Comparison of ENCODE assay signal across 1 cellular context in genomic region chr3:185046623-185047022, GRCh38.
TF ChIP-seq lines count a peak whose summit lies in the region.

No MANE protein-coding gene starts in this region.

TF ChIP-seq in H1, 55 proteins besides CTCF, POLR2A, EP300 and RAD21 (continued from another document):
- no peak for TF ChIP-seq ATF2 (IDR thresholded peaks at IDR 0.05; ENCODE audit: low read length)
- TF ChIP-seq SRF (IDR thresholded peaks at IDR 0.05; ENCODE audit: low read depth, low read length) = no peak
- TF ChIP-seq CHD2 (IDR thresholded peaks at IDR 0.05; ENCODE audit: low read length) = no peak
- TF ChIP-seq MAFK (IDR thresholded peaks at IDR 0.05; ENCODE audit: low read depth, low read length) = no peak
